Comparison of ENCODE assay signal across 11 cellular contexts in the genomic region with DNA sequence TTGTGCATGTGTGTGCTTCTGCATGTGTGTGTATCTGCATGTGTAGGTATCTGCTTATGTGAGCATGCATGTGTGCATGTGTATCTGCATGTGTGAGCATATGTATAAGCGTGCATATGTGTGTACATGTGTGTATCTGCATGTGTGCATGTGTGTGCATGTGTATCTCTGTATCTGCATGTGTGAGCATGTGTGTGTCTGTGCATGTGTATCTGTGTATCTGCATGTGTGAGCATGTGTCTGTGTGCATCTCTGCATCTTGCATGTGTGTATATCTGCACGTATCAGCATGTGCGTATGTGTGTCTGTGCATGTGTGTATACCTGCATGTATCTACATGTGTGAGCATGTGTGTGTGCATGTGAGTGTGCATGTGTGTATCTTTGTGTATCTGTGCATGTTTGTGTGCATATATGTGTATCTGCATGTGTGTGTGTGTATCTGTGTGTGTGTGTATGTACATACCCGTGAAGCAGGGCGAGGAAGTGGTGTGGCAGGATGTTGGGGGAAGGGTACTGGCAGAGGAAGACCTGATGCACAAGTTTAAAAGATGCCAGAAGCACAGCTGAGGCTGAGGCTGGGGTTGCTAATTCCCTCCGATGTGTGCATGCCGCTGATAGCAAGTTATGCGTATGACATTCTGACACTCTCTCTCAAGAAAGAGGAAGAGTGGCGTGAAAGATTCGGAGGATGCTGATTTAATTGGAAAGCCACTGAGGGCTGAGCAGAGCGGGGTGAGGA.
DNase-seq lines count a peak whose midpoint lies in the region; ATAC-seq lines count a peak whose summit lies in the region.
"Had no signal": no experiment of that assay in that cellular context is flagged by ENCODE, and none has a peak within 500 bp of the region (broad histone marks: within the 10 kb centered on the region; RNA-seq: fewer than 3 reads in every experiment).

No MANE protein-coding gene starts in this region.

- no peak overlapping the region for H3K27ac Mint-ChIP-seq in activated T-cell treated with anti-CD3 and anti-CD28 coated beads, Interleukin-2, amount 50 U/mL, for 72 hours
- no peak overlapping the region for H3K27ac Mint-ChIP-seq in activated naive CD4-positive, alpha-beta T cell treated with anti-CD3 and anti-CD28 coated beads, Interleukin-2, amount 50 U/mL, for 72 hours

- peak overlapping the region; percentile 25 to 49 for H3K4me3 Mint-ChIP-seq in activated T-cell treated with anti-CD3 and anti-CD28 coated beads, Interleukin-2, amount 50 U/mL, for 72 hours

- peaks cover 37% of the 10 kb centered on the region for H3K4me1 Mint-ChIP-seq in activated T-cell treated with anti-CD3 and anti-CD28 coated beads, Interleukin-2, amount 50 U/mL, for 72 hours (ENCODE audit: low read depth)

- H3K36me3 Mint-ChIP-seq in activated T-cell treated with anti-CD3 and anti-CD28 coated beads, Interleukin-2, amount 50 U/mL, for 72 hours (ENCODE audit: insufficient read depth in 2 of 2) = no peaks in the 10 kb centered on the region
- H3K36me3 Mint-ChIP-seq in activated naive CD4-positive, alpha-beta T cell treated with anti-CD3 and anti-CD28 coated beads, Interleukin-2, amount 50 U/mL, for 72 hours = peaks cover 0 to 5% of the 10 kb centered on the region in 2 donors

- H3K27me3 Mint-ChIP-seq in activated T-cell treated with anti-CD3 and anti-CD28 coated beads, Interleukin-2, amount 50 U/mL, for 72 hours (ENCODE audit: low read depth) = no peaks in the 10 kb centered on the region

- ATAC-seq in activated T-cell treated with anti-CD3 and anti-CD28 coated beads, Interleukin-2, amount 50 U/mL, for 72 hours (replicated peaks in 1 of 2) = peak; percentile 33 to 59
- ATAC-seq in activated naive CD4-positive, alpha-beta T cell treated with anti-CD3 and anti-CD28 coated beads, Interleukin-2, amount 50 U/mL, for 72 hours = peak; percentile 26 to 43
- ATAC-seq in sciatic nerve = no peak
- ATAC-seq in GM21825 (IDR thresholded peaks at IDR 0.05; ENCODE audit: unreplicated experiment) = no peak
- no peak for ATAC-seq in GM19328 (IDR thresholded peaks at IDR 0.05; ENCODE audit: unreplicated experiment)

- H3K9me3 Mint-ChIP-seq in activated T-cell treated with anti-CD3 and anti-CD28 coated beads, Interleukin-2, amount 50 U/mL, for 72 hours = no peaks in the 10 kb centered on the region
- no peaks in the 10 kb centered on the region for H3K9me3 Mint-ChIP-seq in activated naive CD4-positive, alpha-beta T cell treated with anti-CD3 and anti-CD28 coated beads, Interleukin-2, amount 50 U/mL, for 72 hours

- peak in 1 of 2 donors; percentile 6 for DNase-seq in activated T-cell treated with anti-CD3 and anti-CD28 coated beads, Interleukin-2, amount 50 U/mL, for 72 hours
- no peak for DNase-seq in activated T-cell treated with anti-CD3 and anti-CD28 coated beads, Interleukin-2, amount 50 U/mL, for 1 hour
- DNase-seq in KG1 (lab: John Stamatoyannopoulos, UW) (peak; percentile 37), sciatic nerve (ENCODE audit: low spot score) (peak; percentile 19), SW 1271 (lab: John Stamatoyannopoulos, UW) (no peak)
- peak in 1 of 2 donors; percentile 16 for DNase-seq in activated naive CD4-positive, alpha-beta T cell treated with anti-CD3 and anti-CD28 coated beads, Interleukin-2, amount 50 U/mL, for 72 hours (ENCODE audit: low spot score in 2 of 2)
- DNase-seq: AML-193, ovary, SJCRH30 had no signal

- intact Hi-C loops in sciatic nerve (cut with DNase I) = no loop called here

Comparison
In these comparisons a context has a peak if more than half of its experiments do, and no peak if none do; other contexts are left out.
1. ATAC-seq: peak in activated T-cell treated with anti-CD3 and anti-CD28 coated beads, Interleukin-2, amount 50 U/mL, for 72 hours (2 of 2) and activated naive CD4-positive, alpha-beta T cell treated with anti-CD3 and anti-CD28 coated beads, Interleukin-2, amount 50 U/mL, for 72 hours (2 of 2); none in sciatic nerve (single experiment), GM21825 (single experiment) and GM19328 (single experiment).
2. DNase-seq: peak in KG1 (single experiment) and sciatic nerve (single experiment); none in activated T-cell treated with anti-CD3 and anti-CD28 coated beads, Interleukin-2, amount 50 U/mL, for 1 hour (single experiment) and SW 1271 (0 of 2).